1 cellular context compared by ENCODE assay signal in genomic region chr21:46646541-46647154, GRCh38.
TF ChIP-seq lines count a peak whose summit lies in the region.

No MANE protein-coding gene starts in this region.

TF ChIP-seq in SK-N-SH treated with all-trans-retinoic acid at 6 μM for 48 hours, 23 proteins besides CTCF, POLR2A, EP300 and RAD21:
- no peak for TF ChIP-seq ESRRG (CRISPR knock-in tag; IDR thresholded peaks at IDR 0.05)
- TF ChIP-seq SNAI2 (CRISPR knock-in tag; IDR thresholded peaks at IDR 0.05), result no peak
- TF ChIP-seq POU6F1 (CRISPR knock-in tag; IDR thresholded peaks at IDR 0.05; ENCODE audit: borderline replicate concordance, low read depth), result no peak
- TF ChIP-seq RARB (CRISPR knock-in tag; IDR thresholded peaks at IDR 0.05), result no peak
- no peak for TF ChIP-seq CSRNP3 (CRISPR knock-in tag; IDR thresholded peaks at IDR 0.05)
- no peak for TF ChIP-seq PPARA (CRISPR knock-in tag; IDR thresholded peaks at IDR 0.05; ENCODE audit: borderline replicate concordance)
- TF ChIP-seq TOX (CRISPR knock-in tag; IDR thresholded peaks at IDR 0.05; ENCODE audit: borderline replicate concordance), result no peak
- TF ChIP-seq BACH2 (CRISPR knock-in tag; IDR thresholded peaks at IDR 0.05; ENCODE audit: borderline replicate concordance), result no peak
- TF ChIP-seq ISL1 (CRISPR knock-in tag; IDR thresholded peaks at IDR 0.05), result no peak
- TF ChIP-seq ZNF8 (CRISPR knock-in tag; IDR thresholded peaks at IDR 0.05), result no peak
- TF ChIP-seq TCF4 (CRISPR knock-in tag; IDR thresholded peaks at IDR 0.05; ENCODE audit: borderline replicate concordance), result no peak
- TF ChIP-seq ZNF70 (CRISPR knock-in tag; IDR thresholded peaks at IDR 0.05), result no peak
- TF ChIP-seq PATZ1 (CRISPR knock-in tag; IDR thresholded peaks at IDR 0.05; ENCODE audit: borderline replicate concordance), result no peak
- no peak for TF ChIP-seq CSDC2 (CRISPR knock-in tag; IDR thresholded peaks at IDR 0.05)
- no peak for TF ChIP-seq ZC3H10 (CRISPR knock-in tag; IDR thresholded peaks at IDR 0.05)
- no peak for TF ChIP-seq GLIS3 (CRISPR knock-in tag; IDR thresholded peaks at IDR 0.05)
- no peak for TF ChIP-seq CREB5 (CRISPR knock-in tag; IDR thresholded peaks at IDR 0.05; ENCODE audit: low read depth)
- TF ChIP-seq TSHZ2 (CRISPR knock-in tag; IDR thresholded peaks at IDR 0.05), result no peak
TF ChIP-seq in SK-N-SH treated with all-trans-retinoic acid at 6 μM for 48 hours: peak in this region for 0.
